22 cellular contexts compared by ENCODE assay signal in the genomic region with DNA sequence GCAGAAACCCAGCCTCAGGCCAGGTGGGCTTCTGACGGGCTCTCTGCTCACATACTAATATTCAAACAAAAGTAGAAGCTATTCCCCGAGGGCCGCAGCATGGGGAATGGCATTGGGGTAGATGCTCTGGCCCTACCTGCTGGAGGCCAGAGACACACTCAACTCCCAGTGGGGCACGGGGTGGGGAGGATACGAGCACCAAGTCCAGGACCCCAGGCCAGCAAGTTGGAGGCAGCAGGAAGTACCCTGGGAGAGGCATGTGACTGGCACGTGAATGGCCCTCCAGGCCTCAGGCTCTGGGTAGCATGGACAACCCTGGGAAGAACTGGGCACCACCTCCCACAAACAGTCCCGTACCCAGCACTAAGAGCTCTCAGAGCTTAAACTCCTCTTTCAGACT. TPM values are rescaled to one million over a fixed set of nuclear protein-coding genes. Genes with fewer than 3 reads are reported as not detected.
A peak's percentile ranks its signal among the peaks of the same experiment; 100 is the strongest.
DNase-seq lines count a peak whose midpoint lies in the region; ATAC-seq and TF ChIP-seq lines count a peak whose summit lies in the region.
"Had no signal": no experiment of that assay in that cellular context is flagged by ENCODE, and none has a peak within 500 bp of the region (broad histone marks: within the 10 kb centered on the region; RNA-seq: fewer than 3 reads in every experiment).

No MANE protein-coding gene starts in this region.

- no peaks in the 10 kb centered on the region for H3K9me3 Mint-ChIP-seq in T-helper 1 cell treated with Interleukin-12 subunit alpha and Interleukin-12 subunit beta and Interleukin-4 antibody, amounts not matched to agents 30 μg/mL and 1 μg/mL, for 36 hours
- no peaks in the 10 kb centered on the region for H3K9me3 Mint-ChIP-seq in CD8-positive, alpha-beta T cell
- no peaks in the 10 kb centered on the region for H3K9me3 Mint-ChIP-seq in activated naive CD8-positive, alpha-beta T cell treated with anti-CD3 and anti-CD28 coated beads, Interleukin-2, amount 50 U/mL, for 24 hours
- H3K9me3 Mint-ChIP-seq in neural crest cell, result no peaks in the 10 kb centered on the region
- H3K9me3 Mint-ChIP-seq: stimulated activated memory B cell treated with anti-CD40 and anti-IgM and Interleukin-4, amounts not matched to agents 10 μg/mL and 1 μg/mL and 100 μg/mL, for 72 hours had no signal

- peak overlapping the region; percentile 7 for H3K27ac Mint-ChIP-seq in T-helper 1 cell treated with Interleukin-12 subunit alpha and Interleukin-12 subunit beta and Interleukin-4 antibody, amounts not matched to agents 30 μg/mL and 1 μg/mL, for 36 hours
- H3K27ac Mint-ChIP-seq in CD8-positive, alpha-beta T cell, result peak overlapping the region; percentile 87
- H3K27ac Mint-ChIP-seq in activated naive CD8-positive, alpha-beta T cell treated with anti-CD3 and anti-CD28 coated beads, Interleukin-2, amount 50 U/mL, for 24 hours, result peak overlapping the region; percentile 86
- no peak overlapping the region for H3K27ac Mint-ChIP-seq in neural crest cell (ENCODE audit: unreplicated experiment)
- H3K27ac Mint-ChIP-seq: progenitor cell of endocrine pancreas; stimulated activated memory B cell treated with anti-CD40 and anti-IgM and Interleukin-4, amounts not matched to agents 10 μg/mL and 1 μg/mL and 100 μg/mL, for 72 hours had no signal

- no peak overlapping the region for H3K27ac ChIP-seq in CD8-positive, alpha-beta T cell (ENCODE audit: low read depth, low read length)
- H3K27ac ChIP-seq: epithelial cell of prostate, HL-60 had no signal

- DNase-seq in T-helper 1 cell (no peak), neural crest cell (ENCODE audit: low read depth, low spot score) (no peak), NCI-H510A (lab: John Stamatoyannopoulos, UW) (no peak), left colon (no peak)
- no peak for DNase-seq in CD8-positive, alpha-beta T cell
- no peak for DNase-seq in activated naive CD8-positive, alpha-beta T cell treated with anti-CD3 and anti-CD28 coated beads, Interleukin-2, amount 50 U/mL, for 24 hours
- DNase-seq: 8988T; BE2C; cortex of kidney; DMS153; NCI-H1048; NCI-H2081 treated with DMSO at 0.1 percent for 48 hours; NCI-H526; OCI-M1; stimulated activated CD4-positive, alpha-beta T cell treated with anti-CD3 and anti-CD28 coated beads, Interleukin-12 subunit alpha, Interleukin-12 subunit beta, amount 100 ng/mL, for 4 hours had no signal

- H3K4me1 Mint-ChIP-seq in T-helper 1 cell treated with Interleukin-12 subunit alpha and Interleukin-12 subunit beta and Interleukin-4 antibody, amounts not matched to agents 30 μg/mL and 1 μg/mL, for 36 hours (ENCODE audit: low read depth), result peaks cover 42% of the 10 kb centered on the region
- peaks cover 64% of the 10 kb centered on the region for H3K4me1 Mint-ChIP-seq in CD8-positive, alpha-beta T cell (ENCODE audit: low read depth)
- peaks cover 71% of the 10 kb centered on the region for H3K4me1 Mint-ChIP-seq in activated naive CD8-positive, alpha-beta T cell treated with anti-CD3 and anti-CD28 coated beads, Interleukin-2, amount 50 U/mL, for 24 hours
- H3K4me1 Mint-ChIP-seq in neural crest cell, result peaks cover 4% of the 10 kb centered on the region

- CTCF ChIA-PET in CD8-positive, alpha-beta T cell (lab: Charles Lee), result interaction anchor here (0.8 to 4.6 kb wide), 6 partner anchors 9 to 62 kb away, joined by 3 to 23 read pairs (median 3); no protein-coding TSS in a partner anchor

- no peak for TF ChIP-seq CTCF in CD8-positive, alpha-beta T cell (IDR thresholded peaks at IDR 0.05)
- TF ChIP-seq CTCF in neural crest cell (conservative IDR thresholded peaks at IDR 0.05), result no peak

- intact Hi-C loops in CD8-positive, alpha-beta T cell (cut with DNase I, micrococcal nuclease), result loop anchor here in 1 of 2 experiments (2.0 kb wide), 1 partner anchor 25 kb away; no protein-coding TSS in a partner anchor
- intact Hi-C loops in left colon (cut with DNase I, micrococcal nuclease), result no loop called here

- H3K27me3 ChIP-seq in CD8-positive, alpha-beta T cell (ENCODE audit: insufficient read depth, low read length), result no peaks in the 10 kb centered on the region
- H3K27me3 ChIP-seq: BE2C had no signal

- H3K4me1 ChIP-seq in CD8-positive, alpha-beta T cell (ENCODE audit: insufficient read depth, low read length), result peaks cover 80% of the 10 kb centered on the region

- no peak for ATAC-seq in CD8-positive, alpha-beta T cell
- ATAC-seq in activated naive CD8-positive, alpha-beta T cell treated with anti-CD3 and anti-CD28 coated beads, Interleukin-2, amount 50 U/mL, for 24 hours, result no peak
- ATAC-seq in left colon (no peak), GM19395 (IDR thresholded peaks at IDR 0.05; ENCODE audit: unreplicated experiment) (no peak)
- ATAC-seq: left lobe of liver; stimulated activated memory B cell treated with anti-CD40 and anti-IgM and Interleukin-4, amounts not matched to agents 10 μg/mL and 1 μg/mL and 100 μg/mL, for 72 hours had no signal

- no peaks in the 10 kb centered on the region for H3K9me3 ChIP-seq in CD8-positive, alpha-beta T cell (ENCODE audit: low read length)
- H3K9me3 ChIP-seq: BE2C had no signal

- H3K27me3 Mint-ChIP-seq in T-helper 1 cell treated with Interleukin-12 subunit alpha and Interleukin-12 subunit beta and Interleukin-4 antibody, amounts not matched to agents 30 μg/mL and 1 μg/mL, for 36 hours (ENCODE audit: low read depth), result no peaks in the 10 kb centered on the region
- H3K27me3 Mint-ChIP-seq in CD8-positive, alpha-beta T cell (ENCODE audit: low read depth), result no peaks in the 10 kb centered on the region
- no peaks in the 10 kb centered on the region for H3K27me3 Mint-ChIP-seq in activated naive CD8-positive, alpha-beta T cell treated with anti-CD3 and anti-CD28 coated beads, Interleukin-2, amount 50 U/mL, for 24 hours
- peaks cover 7% of the 10 kb centered on the region for H3K27me3 Mint-ChIP-seq in neural crest cell (ENCODE audit: low read depth)
- H3K27me3 Mint-ChIP-seq: stimulated activated memory B cell treated with anti-CD40 and anti-IgM and Interleukin-4, amounts not matched to agents 10 μg/mL and 1 μg/mL and 100 μg/mL, for 72 hours had no signal

- no peak overlapping the region for H3K4me3 ChIP-seq in CD8-positive, alpha-beta T cell (ENCODE audit: low read depth, low read length)

- H3K4me3 Mint-ChIP-seq in T-helper 1 cell treated with Interleukin-12 subunit alpha and Interleukin-12 subunit beta and Interleukin-4 antibody, amounts not matched to agents 30 μg/mL and 1 μg/mL, for 36 hours, result no peak overlapping the region
- peak overlapping the region; percentile 60 for H3K4me3 Mint-ChIP-seq in CD8-positive, alpha-beta T cell
- peak overlapping the region; percentile 54 for H3K4me3 Mint-ChIP-seq in activated naive CD8-positive, alpha-beta T cell treated with anti-CD3 and anti-CD28 coated beads, Interleukin-2, amount 50 U/mL, for 24 hours
- H3K4me3 Mint-ChIP-seq in neural crest cell, result peak overlapping the region; percentile 76
- H3K4me3 Mint-ChIP-seq: stimulated activated memory B cell treated with anti-CD40 and anti-IgM and Interleukin-4, amounts not matched to agents 10 μg/mL and 1 μg/mL and 100 μg/mL, for 72 hours had no signal

- H3K36me3 Mint-ChIP-seq in T-helper 1 cell treated with Interleukin-12 subunit alpha and Interleukin-12 subunit beta and Interleukin-4 antibody, amounts not matched to agents 30 μg/mL and 1 μg/mL, for 36 hours (ENCODE audit: low read depth), result peaks cover 4% of the 10 kb centered on the region
- peaks cover 1% of the 10 kb centered on the region for H3K36me3 Mint-ChIP-seq in CD8-positive, alpha-beta T cell
- no peaks in the 10 kb centered on the region for H3K36me3 Mint-ChIP-seq in activated naive CD8-positive, alpha-beta T cell treated with anti-CD3 and anti-CD28 coated beads, Interleukin-2, amount 50 U/mL, for 24 hours (ENCODE audit: low read depth)
- H3K36me3 Mint-ChIP-seq in neural crest cell (ENCODE audit: low read depth), result no peaks in the 10 kb centered on the region

- H3K36me3 ChIP-seq in CD8-positive, alpha-beta T cell (ENCODE audit: insufficient read depth, low read length), result no peaks in the 10 kb centered on the region
- H3K36me3 ChIP-seq: BE2C had no signal

- POLR2A ChIA-PET in CD8-positive, alpha-beta T cell (lab: Charles Lee), result interaction anchor here (0.7 to 2.1 kb wide), 7 partner anchors 14 to 65 kb away, joined by 3 to 7 read pairs (median 5); no protein-coding TSS in a partner anchor

RNA-seq across cellular contexts. Expression of gene DNMT3A, which starts 3.8 kb away (rescaled TPM):
- 10 to 100 TPM; 66.6 to 67.9 TPM for total RNA-seq in CD8-positive, alpha-beta T cell
- total RNA-seq in neural crest cell (113 and 114 TPM in 2 replicates), left colon (10 to 100 TPM; 27.3 to 27.8 TPM)
